9 cellular contexts compared by ENCODE assay signal in the genomic region with DNA sequence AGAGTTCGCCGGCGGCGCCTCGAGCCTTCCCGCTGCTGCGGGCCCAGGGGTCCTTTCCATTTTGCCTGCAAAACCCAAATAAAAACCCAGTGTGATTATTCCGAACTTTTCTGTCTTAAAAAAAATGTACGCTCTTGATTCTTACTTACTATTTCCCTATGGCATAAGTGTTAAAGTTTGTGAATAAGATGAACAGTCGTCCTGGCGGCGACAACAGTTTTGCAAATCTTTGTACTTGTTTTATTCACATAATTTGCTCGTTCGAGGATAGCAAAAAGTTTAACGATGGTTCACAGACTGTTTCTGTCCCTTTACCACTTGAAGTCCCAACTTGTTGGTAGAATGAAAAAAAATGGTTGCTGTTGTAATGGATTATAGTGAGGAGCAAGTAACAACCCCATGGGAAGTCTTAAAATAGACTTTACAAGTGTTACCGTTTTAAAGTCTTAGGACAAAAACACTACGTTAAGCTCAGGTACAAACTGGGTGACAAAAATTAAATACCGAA. TPM values are rescaled to one million over a fixed set of nuclear protein-coding genes. Genes with fewer than 3 reads are reported as not detected.
DNase-seq lines count a peak whose midpoint lies in the region; ATAC-seq, FAIRE-seq and TF ChIP-seq lines count a peak whose summit lies in the region.
"Had no signal": no experiment of that assay in that cellular context is flagged by ENCODE, and none has a peak within 500 bp of the region (broad histone marks: within the 10 kb centered on the region; RNA-seq: fewer than 3 reads in every experiment).

No MANE protein-coding gene starts in this region.

- TF ChIP-seq POLR2A in NB4 (IDR thresholded peaks at IDR 0.05; ENCODE audit: extremely low read depth, insufficient read length) = no peak

- TF ChIP-seq CTCF in DND-41 (IDR thresholded peaks at IDR 0.05; ENCODE audit: borderline replicate concordance, extremely low read depth, low read length, poor library complexity, severe bottlenecking) (no peak), NB4 (IDR thresholded peaks at IDR 0.05; ENCODE audit: low read depth, low read length) (no peak), bronchial epithelial cell (IDR thresholded peaks at IDR 0.05; ENCODE audit: insufficient read depth, low read length, severe bottlenecking) (no peak)

- WGBS in mesodermal cell (ENCODE audit: insufficient coverage in 2 of 2), 2 experiments = 0 to 2% methylated on average over 3 to 6 of the region's 18 CpGs

- H3K27me3 ChIP-seq in DND-41 (ENCODE audit: insufficient read depth, low read length, poor library complexity) = no peaks in the 10 kb centered on the region
- no peaks in the 10 kb centered on the region for H3K27me3 ChIP-seq in bronchial epithelial cell (ENCODE audit: control insufficient read depth, insufficient read depth, low read length)

- peaks cover 70% of the 10 kb centered on the region for H3K79me2 ChIP-seq in DND-41 (ENCODE audit: insufficient read depth, low read length)

- intact Hi-C loops in left colon (cut with DNase I, micrococcal nuclease) = no loop called here

- H3K27ac ChIP-seq in DND-41 (ENCODE audit: low read length) (peak overlapping the region; percentile 98), mesodermal cell (ENCODE audit: low read depth, low read length, severe bottlenecking) (peak overlapping the region; percentile 92)

- H3K4me3 ChIP-seq in DND-41 (ENCODE audit: low read depth in 1 of 2, low read length in 2 of 2) = peak overlapping the region; percentile 52 to 73
- H3K4me3 ChIP-seq in NB4 (ENCODE audit: low read depth, low read length) = peak overlapping the region; percentile 81
- H3K4me3 ChIP-seq in bronchial epithelial cell (ENCODE audit: low read depth, low read length) = peak overlapping the region; percentile 68
- peak overlapping the region; percentile 82 for H3K4me3 ChIP-seq in mesodermal cell (ENCODE audit: extremely low read depth, insufficient read depth, low read length, poor library complexity, severe bottlenecking)

- H3K36me3 ChIP-seq in DND-41 (ENCODE audit: insufficient read depth, low read length) (peaks cover 42% of the 10 kb centered on the region), bronchial epithelial cell (ENCODE audit: control insufficient read depth, insufficient read depth, low read length) (peaks cover 4% of the 10 kb centered on the region), mesodermal cell (ENCODE audit: control insufficient read depth, insufficient read depth, low read length) (peaks cover 30% of the 10 kb centered on the region)

- H3K4me1 ChIP-seq in DND-41 (ENCODE audit: insufficient read depth, low read length) (peaks cover 44% of the 10 kb centered on the region), mesodermal cell (ENCODE audit: control insufficient read depth, insufficient read depth, low read length, poor library complexity, severe bottlenecking) (no peaks in the 10 kb centered on the region)

- H2AFZ ChIP-seq in DND-41 (ENCODE audit: low read depth, low read length) = peak overlapping the region; percentile 88

- H3K4me2 ChIP-seq in DND-41 (ENCODE audit: insufficient read depth, low read length) = peak overlapping the region; percentile 76

- no peaks in the 10 kb centered on the region for H3K9me3 ChIP-seq in DND-41 (ENCODE audit: insufficient read depth, low read length, severe bottlenecking)
- H3K9me3 ChIP-seq in mesodermal cell (ENCODE audit: control insufficient read depth, low read length) = no peaks in the 10 kb centered on the region

- ATAC-seq in DND-41 (ENCODE audit: insufficient read depth, low read depth) (no peak), left colon (no peak), HG03469 (IDR thresholded peaks at IDR 0.05; ENCODE audit: unreplicated experiment) (no peak)

- no peak for DNase-seq in DND-41
- DNase-seq in NB4 (ENCODE audit: low read depth) = peak; percentile 42
- DNase-seq in bronchial epithelial cell (ENCODE audit: low read depth) = peak; percentile 11
- DNase-seq in left colon = no peak
- DNase-seq in SW480 (ENCODE audit: low spot score) = no peak
- DNase-seq in frontal cortex (ENCODE audit: low spot score in 2 of 2) = no peak

- H3K9ac ChIP-seq in DND-41 (ENCODE audit: low read depth, low read length) = peak overlapping the region; percentile 87

- FAIRE-seq in bronchial epithelial cell (lab: Jason Lieb, UNC) (no peak), frontal cortex (lab: Jason Lieb, UNC) (no peak)

- peaks cover 25% of the 10 kb centered on the region; the same call in 1 of the 2 replicates for H4K20me1 ChIP-seq in DND-41 (ENCODE audit: insufficient read depth, low read length)

RNA-seq across cellular contexts. Expression of gene LSM8, which starts 0.5 kb away (rescaled TPM):
- total RNA-seq in bronchial epithelial cell (30.8 and 38.5 TPM in 2 replicates), left colon (10 to 100 TPM; 22.0 to 26.9 TPM), frontal cortex (97.0 TPM)
- 39.5 TPM for polyA plus RNA-seq in mesodermal cell (2013, experiment 1 of 2)
- polyA plus RNA-seq in mesodermal cell (2013, experiment 2 of 2) = 41.4 TPM

RNA-seq across cellular contexts. Expression of gene ANKRD7, which starts 40.1 kb away (rescaled TPM):
- total RNA-seq in bronchial epithelial cell (0.26 TPM in 2 replicates), left colon (not detected), frontal cortex (12.2 TPM)
- polyA plus RNA-seq in mesodermal cell (2013, experiment 1 of 2) = not detected
- polyA plus RNA-seq in mesodermal cell (2013, experiment 2 of 2) = not detected
- total RNA-seq: T-helper 1 cell treated with Interleukin-12 subunit alpha and Interleukin-12 subunit beta and Interleukin-4 antibody, amounts not matched to agents 30 ng/mL and 1 ng/mL, for 36 hours had no signal

Comparison
In these comparisons a context has a peak if more than half of its experiments do, and no peak if none do; other contexts are left out.
1. DNase-seq: peak in NB4 (single experiment) and bronchial epithelial cell (single experiment); none in DND-41 (single experiment), left colon (0 of 2), SW480 (single experiment) and frontal cortex (0 of 2).
2. RNA of gene ANKRD7, which starts 40.1 kb away (total RNA-seq): 12.2 TPM in frontal cortex (single experiment); 0.26 TPM in bronchial epithelial cell and not detected in left colon; every median in the first group is over 10 times any median in the second.
3. Peak in every context shown above with its lines, with median percentiles within 50 percentile points of each other: H3K4me3 ChIP-seq.